In genomic region chr17:78478757-78479297, GRCh38 we compare ENCODE assay signal across 20 cellular contexts.
"Had no signal": no experiment of that assay in that cellular context is flagged by ENCODE, and none has a peak within 500 bp of the region (broad histone marks: within the 10 kb centered on the region; RNA-seq: fewer than 3 reads in every experiment).

No MANE protein-coding gene starts in this region.

- DNase-seq: Karpas-422, KG1, MG63, NCI-H1105 treated with DMSO at 0.1 percent for 48 hours, NCI-H1417 treated with DMSO at 0.1 percent for 48 hours, NCI-H1694 treated with DMSO at 0.1 percent for 48 hours, NCI-H1930, NCI-H2081, NCI-H2107, NCI-H2227 treated with DMSO at 0.1 percent for 48 hours, NCI-H510A, NCI-H524 treated with DMSO at 0.1 percent for 48 hours, NCI-H69, NCI-H774, RPMI8226, SK-N-SH, SW 1271, T-cell had no signal

- FAIRE-seq: RCC 7860 had no signal

- H3K27me3 ChIP-seq: MG63 had no signal

- H3K36me3 ChIP-seq: MG63 had no signal

- H3K27ac Mint-ChIP-seq: T-cell had no signal

- H3K9me3 Mint-ChIP-seq: T-cell had no signal

- H3K4me2 ChIP-seq: SK-N-SH had no signal

- H3K4me3 Mint-ChIP-seq: T-cell had no signal

- H3K4me3 ChIP-seq: MG63 had no signal

- H3K27ac ChIP-seq: HL-60 had no signal

- ATAC-seq: T-cell had no signal

- H3K36me3 Mint-ChIP-seq: T-cell had no signal

- H3K9ac ChIP-seq: SK-N-SH had no signal

- H3K9me3 ChIP-seq: MG63, SK-N-SH had no signal
